ENCODE assay signal across 22 cellular contexts in the genomic region with DNA sequence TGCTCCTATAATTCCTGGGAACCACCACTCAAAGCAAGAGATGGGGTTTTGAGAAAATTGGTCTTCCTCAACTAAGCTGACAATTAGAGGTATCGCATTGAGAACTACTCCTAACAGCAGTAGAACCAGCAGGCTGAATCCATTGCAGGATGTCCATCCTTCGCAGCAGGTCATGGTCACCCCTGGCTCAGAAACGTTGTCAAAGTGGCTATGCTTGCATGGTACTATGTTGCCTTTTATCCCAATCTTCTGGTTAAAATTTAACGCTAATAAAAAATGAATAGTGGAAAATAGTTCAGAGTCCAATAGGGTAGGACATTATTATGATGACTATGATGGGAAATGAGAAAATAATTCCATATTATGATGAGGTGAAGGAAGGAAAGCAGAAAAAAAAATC. TPM values are rescaled to one million over a fixed set of nuclear protein-coding genes. Genes with fewer than 3 reads are reported as not detected.
"Had no signal": no experiment of that assay in that cellular context is flagged by ENCODE, and none has a peak within 500 bp of the region (broad histone marks: within the 10 kb centered on the region; RNA-seq: fewer than 3 reads in every experiment).

A gene with protein sequence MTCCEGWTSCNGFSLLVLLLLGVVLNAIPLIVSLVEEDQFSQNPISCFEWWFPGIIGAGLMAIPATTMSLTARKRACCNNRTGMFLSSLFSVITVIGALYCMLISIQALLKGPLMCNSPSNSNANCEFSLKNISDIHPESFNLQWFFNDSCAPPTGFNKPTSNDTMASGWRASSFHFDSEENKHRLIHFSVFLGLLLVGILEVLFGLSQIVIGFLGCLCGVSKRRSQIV (minus strand): TSS at position 212 of the 400 bp plus-strand sequence. CDS start 38 bp downstream, at position 174.

- H3K9me3 ChIP-seq: pancreas, spleen, thyroid gland, uterus had no signal

- ATAC-seq: activated CD4-positive, CD25-positive, alpha-beta regulatory T cell treated with anti-CD3 and anti-CD28 coated beads, Interleukin-2, amount 50 U/mL, for 24 hours; activated CD8-positive, alpha-beta T cell treated with anti-CD3 and anti-CD28 coated beads, Interleukin-2, amount 10 ng/mL, durations not matched to agents 7 days and 5 days; left lobe of liver; naive thymus-derived CD4-positive, alpha-beta T cell; pancreas; sciatic nerve; stimulated activated memory B cell treated with anti-CD40 and anti-IgM and Interleukin-4, amounts not matched to agents 10 μg/mL and 1 μg/mL and 100 μg/mL, for 72 hours had no signal

- H3K27me3 ChIP-seq: cardiac muscle cell, pancreas, spleen, thyroid gland, uterus had no signal

- H3K36me3 ChIP-seq: cardiac muscle cell, pancreas, spleen, thyroid gland, uterus had no signal

- H3K36me3 Mint-ChIP-seq: naive thymus-derived CD4-positive, alpha-beta T cell; stimulated activated memory B cell treated with anti-CD40 and anti-IgM and Interleukin-4, amounts not matched to agents 10 μg/mL and 1 μg/mL and 100 μg/mL, for 72 hours had no signal

- H3K4me1 Mint-ChIP-seq: stimulated activated memory B cell treated with anti-CD40 and anti-IgM and Interleukin-4, amounts not matched to agents 10 μg/mL and 1 μg/mL and 100 μg/mL, for 72 hours had no signal

- H3K27ac Mint-ChIP-seq: activated CD4-positive, alpha-beta T cell treated with anti-CD3 and anti-CD28 coated beads, Interleukin-2, amount 10 ng/mL, durations not matched to agents 7 days and 5 days; activated CD8-positive, alpha-beta T cell treated with anti-CD3 and anti-CD28 coated beads, Interleukin-2, amount 10 ng/mL, durations not matched to agents 7 days and 5 days; activated naive CD4-positive, alpha-beta T cell treated with anti-CD3 and anti-CD28 coated beads for 36 hours; activated T-cell treated with anti-CD3 and anti-CD28 coated beads, Interleukin-2, amount 50 U/mL, for 24 hours; activated T-helper 2 cell treated with anti-CD3 and anti-CD28 coated beads, Interferon-gamma antibody, Interleukin-2, Interleukin-4, amounts not matched to agents 10 μg/mL and 5 μg/mL and 100 μg/mL, durations not matched to agents 14 hours and 24 hours and 36 hours; naive thymus-derived CD4-positive, alpha-beta T cell; stimulated activated memory B cell treated with anti-CD40 and anti-IgM and Interleukin-4, amounts not matched to agents 10 μg/mL and 1 μg/mL and 100 μg/mL, for 72 hours; T-helper 1 cell treated with Interleukin-12 subunit alpha and Interleukin-12 subunit beta and Interleukin-4 antibody, amounts not matched to agents 30 μg/mL and 1 μg/mL, for 36 hours had no signal

- H3K9me3 Mint-ChIP-seq: activated CD4-positive, alpha-beta T cell treated with anti-CD3 and anti-CD28 coated beads, Interleukin-2, amount 10 ng/mL, durations not matched to agents 7 days and 5 days; activated T-helper 2 cell treated with anti-CD3 and anti-CD28 coated beads, Interferon-gamma antibody, Interleukin-2, Interleukin-4, amounts not matched to agents 10 μg/mL and 5 μg/mL and 100 μg/mL, durations not matched to agents 14 hours and 24 hours and 36 hours; T-helper 1 cell treated with Interleukin-12 subunit alpha and Interleukin-12 subunit beta and Interleukin-4 antibody, amounts not matched to agents 30 μg/mL and 1 μg/mL, for 36 hours had no signal

- H3K4me3 Mint-ChIP-seq: activated CD4-positive, alpha-beta T cell treated with anti-CD3 and anti-CD28 coated beads, Interleukin-2, amount 10 ng/mL, durations not matched to agents 7 days and 5 days; activated CD8-positive, alpha-beta T cell treated with anti-CD3 and anti-CD28 coated beads, Interleukin-2, amount 10 ng/mL, durations not matched to agents 7 days and 5 days; activated naive CD4-positive, alpha-beta T cell treated with anti-CD3 and anti-CD28 coated beads for 36 hours; activated T-cell treated with anti-CD3 and anti-CD28 coated beads, Interleukin-2, amount 50 U/mL, for 24 hours; naive thymus-derived CD4-positive, alpha-beta T cell; stimulated activated memory B cell treated with anti-CD40 and anti-IgM and Interleukin-4, amounts not matched to agents 10 μg/mL and 1 μg/mL and 100 μg/mL, for 72 hours; T-helper 1 cell treated with Interleukin-12 subunit alpha and Interleukin-12 subunit beta and Interleukin-4 antibody, amounts not matched to agents 30 μg/mL and 1 μg/mL, for 36 hours had no signal

- DNase-seq: activated CD4-positive, alpha-beta T cell treated with anti-CD3 and anti-CD28 coated beads, Interleukin-2, amount 10 ng/mL, durations not matched to agents 7 days and 5 days; activated CD8-positive, alpha-beta T cell treated with anti-CD3 and anti-CD28 coated beads, Interleukin-2, amount 10 ng/mL, durations not matched to agents 7 days and 5 days; activated naive CD4-positive, alpha-beta T cell treated with anti-CD3 and anti-CD28 coated beads for 36 hours; activated T-cell treated with anti-CD3 and anti-CD28 coated beads, Interleukin-2, amount 50 U/mL, for 24 hours; erythroblast; foreskin melanocyte; glutamatergic neuron; naive thymus-derived CD4-positive, alpha-beta T cell; pancreas; spleen; stimulated activated CD4-positive, alpha-beta T cell treated with anti-CD3 and anti-CD28 coated beads, Interleukin-4, amount 100 ng/mL, for 4 hours; thyroid gland; uterus had no signal

- H3K4me3 ChIP-seq: cardiac muscle cell, lung, pancreas, spleen, thyroid gland, uterus had no signal

- H3K27me3 Mint-ChIP-seq: stimulated activated memory B cell treated with anti-CD40 and anti-IgM and Interleukin-4, amounts not matched to agents 10 μg/mL and 1 μg/mL and 100 μg/mL, for 72 hours had no signal

- H3K4me1 ChIP-seq: pancreas, spleen, thyroid gland, uterus had no signal

- H3K27ac ChIP-seq: cardiac muscle cell, pancreas, spleen, thyroid gland, uterus had no signal

RNA-seq across cellular contexts. Expression of the gene that starts here (rescaled TPM):
- total RNA-seq: activated CD4-positive, alpha-beta T cell treated with anti-CD3 and anti-CD28 coated beads, Interleukin-2, amount 10 ng/mL, durations not matched to agents 7 days and 5 days; activated CD8-positive, alpha-beta T cell treated with anti-CD3 and anti-CD28 coated beads, Interleukin-2, amount 10 ng/mL, durations not matched to agents 7 days and 5 days; activated naive CD4-positive, alpha-beta T cell treated with anti-CD3 and anti-CD28 coated beads for 36 hours; activated T-helper 2 cell treated with anti-CD3 and anti-CD28 coated beads, Interferon-gamma antibody, Interleukin-2, Interleukin-4, amounts not matched to agents 10 μg/mL and 5 μg/mL and 100 μg/mL, durations not matched to agents 14 hours and 24 hours and 36 hours; astrocyte; cardiac muscle cell; left lobe of liver; lung; naive thymus-derived CD4-positive, alpha-beta T cell; pancreas; sciatic nerve; spleen; thyroid gland; uterus had no signal
